In the genomic region with DNA sequence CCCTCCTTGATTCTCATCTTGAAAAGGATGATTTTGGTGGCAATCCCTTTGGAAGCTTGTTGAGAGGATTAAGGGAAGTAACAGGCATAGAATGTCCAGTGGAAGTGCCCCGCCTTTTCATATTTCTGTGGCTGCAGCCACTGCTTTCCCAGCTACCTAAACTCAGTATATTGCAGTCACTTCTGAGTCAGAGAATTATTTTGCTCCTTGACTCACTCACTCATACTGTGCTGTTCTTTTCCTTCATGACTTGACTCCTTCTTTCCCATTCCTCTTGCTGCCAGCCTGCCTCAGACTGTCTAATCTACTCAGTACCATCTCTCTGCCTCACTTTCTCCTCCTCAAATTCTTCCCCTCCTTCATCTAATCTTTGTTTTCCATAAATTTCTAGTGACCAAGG, we compare ENCODE assay signal across 1 cellular context.
TF ChIP-seq lines count a peak whose summit lies in the region.

No MANE protein-coding gene starts in this region.

TF ChIP-seq in endothelial cell of umbilical vein, 7 proteins besides CTCF, POLR2A, EP300 and RAD21:
- peak; percentile 28 for TF ChIP-seq FOS (IDR thresholded peaks at IDR 0.05; ENCODE audit: borderline replicate concordance, insufficient read depth, low read length)
- TF ChIP-seq, protein P1, sequence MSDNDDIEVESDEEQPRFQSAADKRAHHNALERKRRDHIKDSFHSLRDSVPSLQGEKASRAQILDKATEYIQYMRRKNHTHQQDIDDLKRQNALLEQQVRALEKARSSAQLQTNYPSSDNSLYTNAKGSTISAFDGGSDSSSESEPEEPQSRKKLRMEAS (IDR thresholded peaks at IDR 0.05; ENCODE audit: insufficient read depth, insufficient read length) = no peak
